12 cellular contexts compared by ENCODE assay signal in genomic region chr15:85404156-85404921, GRCh38. TPM values are rescaled to one million over a fixed set of nuclear protein-coding genes. Genes with fewer than 3 reads are reported as not detected.
DNase-seq lines count a peak whose midpoint lies in the region; ATAC-seq and TF ChIP-seq lines count a peak whose summit lies in the region.
"Had no signal": no experiment of that assay in that cellular context is flagged by ENCODE, and none has a peak within 500 bp of the region (broad histone marks: within the 10 kb centered on the region; RNA-seq: fewer than 3 reads in every experiment).

No MANE protein-coding gene starts in this region.

- H3K9me3 Mint-ChIP-seq in activated naive CD4-positive, alpha-beta T cell treated with anti-CD3 and anti-CD28 coated beads, Interleukin-2, amount 50 U/mL, for 24 hours, result peaks cover 5% of the 10 kb centered on the region
- H3K9me3 Mint-ChIP-seq in glutamatergic neuron (ENCODE audit: unreplicated experiment), result no peaks in the 10 kb centered on the region
- H3K9me3 Mint-ChIP-seq: T-helper 1 cell treated with Interleukin-12 subunit alpha and Interleukin-12 subunit beta and Interleukin-4 antibody, amounts not matched to agents 30 μg/mL and 1 μg/mL, for 36 hours had no signal

- no peak for TF ChIP-seq POLR2A in thyroid gland (IDR thresholded peaks at IDR 0.05)

- peaks cover 84% of the 10 kb centered on the region for H3K4me1 Mint-ChIP-seq in activated naive CD4-positive, alpha-beta T cell treated with anti-CD3 and anti-CD28 coated beads, Interleukin-2, amount 50 U/mL, for 24 hours
- peaks cover 51% of the 10 kb centered on the region for H3K4me1 Mint-ChIP-seq in glutamatergic neuron (ENCODE audit: low read depth, unreplicated experiment)

- H3K36me3 ChIP-seq in SK-N-MC (ENCODE audit: insufficient read depth, low read length) (0 out of 2 replicates have a peak, but pooled peaks cover 3% of the 10 kb centered on the region), thyroid gland (no peaks in the 10 kb centered on the region), MG63 (no peaks in the 10 kb centered on the region; the same call in 1 of the 2 replicates)
- H3K36me3 ChIP-seq: BE2C had no signal

- peaks cover 66 to 77% of the 10 kb centered on the region in 2 donors for H3K4me1 ChIP-seq in thyroid gland

- H3K36me3 Mint-ChIP-seq in activated naive CD4-positive, alpha-beta T cell treated with anti-CD3 and anti-CD28 coated beads, Interleukin-2, amount 50 U/mL, for 24 hours, result peaks cover 2% of the 10 kb centered on the region
- H3K36me3 Mint-ChIP-seq in glutamatergic neuron (ENCODE audit: unreplicated experiment), result no peaks in the 10 kb centered on the region

- ATAC-seq in HG03159 (IDR thresholded peaks at IDR 0.05; ENCODE audit: unreplicated experiment), result no peak

- intact Hi-C loops in thyroid gland (cut with DNase I), result loop anchor here (10.0 kb wide), 1 partner anchor 70 kb away; no protein-coding TSS in a partner anchor

- peak overlapping the region; percentile 66 for H3K4me3 Mint-ChIP-seq in activated naive CD4-positive, alpha-beta T cell treated with anti-CD3 and anti-CD28 coated beads, Interleukin-2, amount 50 U/mL, for 24 hours
- peak overlapping the region; percentile 78 for H3K4me3 Mint-ChIP-seq in glutamatergic neuron (ENCODE audit: unreplicated experiment)
- H3K4me3 Mint-ChIP-seq: T-helper 1 cell treated with Interleukin-12 subunit alpha and Interleukin-12 subunit beta and Interleukin-4 antibody, amounts not matched to agents 30 μg/mL and 1 μg/mL, for 36 hours had no signal

- 69 to 76% methylated on average over 4 of the region's 4 CpGs for WGBS in thyroid gland, 2 donors

- H3K27me3 ChIP-seq in thyroid gland (no peaks in the 10 kb centered on the region), MG63 (no peaks in the 10 kb centered on the region)
- H3K27me3 ChIP-seq: BE2C had no signal

- H3K9me3 ChIP-seq in SK-N-MC (ENCODE audit: low read depth, low read length) (no peaks in the 10 kb centered on the region; the same call in 1 of the 2 replicates), thyroid gland (no peaks in the 10 kb centered on the region), MG63 (0 out of 2 replicates have a peak, but pooled peaks cover 5% of the 10 kb centered on the region)
- H3K9me3 ChIP-seq: BE2C had no signal

- DNase-seq in activated naive CD4-positive, alpha-beta T cell treated with anti-CD3 and anti-CD28 coated beads, Interleukin-2, amount 50 U/mL, for 16 hours, result no peak
- DNase-seq in SK-N-MC (ENCODE audit: low read depth, low spot score), result no peak
- no peak for DNase-seq in glutamatergic neuron
- DNase-seq in thyroid gland, result no peak
- no peak for DNase-seq in MG63
- no peak for DNase-seq in cerebellum (ENCODE audit: low spot score)
- DNase-seq: BE2C; NCI-H187 treated with DMSO at 0.1 percent for 48 hours; stimulated activated CD4-positive, alpha-beta T cell treated with anti-CD3 and anti-CD28 coated beads, Interleukin-4, amount 100 ng/mL, for 1 hour had no signal

- no peak overlapping the region for H3K9ac ChIP-seq in SK-N-MC (ENCODE audit: insufficient read length)

- peak overlapping the region; percentile 98 for H3K27ac Mint-ChIP-seq in activated naive CD4-positive, alpha-beta T cell treated with anti-CD3 and anti-CD28 coated beads, Interleukin-2, amount 50 U/mL, for 24 hours
- peak overlapping the region; percentile 98 for H3K27ac Mint-ChIP-seq in glutamatergic neuron (ENCODE audit: unreplicated experiment)

- H3K4me3 ChIP-seq in SK-N-MC (no peak overlapping the region), thyroid gland (replicated peaks in 1 of 3) (no peak overlapping the region), MG63 (no peak overlapping the region)

- H3K27ac ChIP-seq in SK-N-MC (peak overlapping the region; percentile 27), thyroid gland (peak overlapping the region in 2 of 3 donors; percentile 7 to 49)

- TF ChIP-seq CTCF in glutamatergic neuron (IDR thresholded peaks at IDR 0.05; ENCODE audit: partially characterized antibody, unreplicated experiment) (no peak), thyroid gland (IDR thresholded peaks at IDR 0.05) (no peak)

- H3K27me3 Mint-ChIP-seq in activated naive CD4-positive, alpha-beta T cell treated with anti-CD3 and anti-CD28 coated beads, Interleukin-2, amount 50 U/mL, for 24 hours, result no peaks in the 10 kb centered on the region
- no peaks in the 10 kb centered on the region for H3K27me3 Mint-ChIP-seq in glutamatergic neuron (ENCODE audit: unreplicated experiment)

RNA-seq across cellular contexts. Expression of gene AKAP13, which starts 23.9 kb away (rescaled TPM):
- total RNA-seq in glutamatergic neuron (ENCODE audit: unreplicated experiment), result 145 TPM
- 100 to 1,000 TPM; 189 to 405 (median 244) TPM for total RNA-seq in thyroid gland
- total RNA-seq in MG63 (2014; rRNA removed; shearing (Covaris generic); ENCODE audit: low replicate concordance), result 12.2 and 36.4 TPM in 2 replicates
- total RNA-seq in cerebellum, result 96.0 TPM
